14 cellular contexts compared by ENCODE assay signal in the genomic region with DNA sequence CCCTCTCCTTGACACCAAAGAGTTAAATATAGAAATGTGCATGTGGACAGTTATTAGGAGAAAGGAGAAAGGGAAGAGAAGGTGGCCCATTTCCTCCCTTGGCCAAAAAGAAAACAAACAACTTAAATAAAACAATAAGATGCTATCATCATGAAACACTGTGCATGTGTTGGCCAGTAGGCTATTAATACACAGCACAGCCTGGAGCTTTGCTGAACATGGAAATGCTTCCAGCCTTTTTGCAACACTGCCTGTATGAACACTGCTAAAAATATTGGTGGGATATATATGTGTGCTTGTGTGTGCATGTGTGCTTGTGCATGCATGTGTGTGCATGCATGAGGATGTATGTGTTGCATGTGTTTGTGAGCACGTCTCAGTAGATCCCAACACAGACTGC.
DNase-seq lines count a peak whose midpoint lies in the region; ATAC-seq, FAIRE-seq and TF ChIP-seq lines count a peak whose summit lies in the region.
"Had no signal": no experiment of that assay in that cellular context is flagged by ENCODE, and none has a peak within 500 bp of the region (broad histone marks: within the 10 kb centered on the region; RNA-seq: fewer than 3 reads in every experiment).

No MANE protein-coding gene starts in this region.

- H3K27ac Mint-ChIP-seq in GM23338 = no peak overlapping the region
- peak overlapping the region in 4 of 5 experiments; percentile 4 to 76 (median 44) for H3K27ac Mint-ChIP-seq in brain
- no peak overlapping the region for H3K27ac Mint-ChIP-seq in activated CD4-positive, alpha-beta memory T cell treated with anti-CD3 and anti-CD28 coated beads for 36 hours
- no peak overlapping the region for H3K27ac Mint-ChIP-seq in T-cell
- H3K27ac Mint-ChIP-seq: activated naive CD4-positive, alpha-beta T cell treated with anti-CD3 and anti-CD28 coated beads, Interleukin-2, amount 50 U/mL, for 24 hours had no signal

- H3K9me3 Mint-ChIP-seq in GM23338 (peaks cover 2% of the 10 kb centered on the region; the same call in 2 of the 3 replicates), brain (peaks cover 0 to 13% (median 2%) of the 10 kb centered on the region in 5 experiments), T-cell (peaks cover 0 to 8% (median 0%) of the 10 kb centered on the region in 3 donors)
- H3K9me3 Mint-ChIP-seq in activated CD4-positive, alpha-beta memory T cell treated with anti-CD3 and anti-CD28 coated beads for 36 hours = peaks cover 4% of the 10 kb centered on the region
- H3K9me3 Mint-ChIP-seq: activated naive CD4-positive, alpha-beta T cell treated with anti-CD3 and anti-CD28 coated beads, Interleukin-2, amount 50 U/mL, for 24 hours had no signal

- intact Hi-C loops in HepG2 (cut with micrococcal nuclease; ENCODE audit: unreplicated experiment) = no loop called here
- intact Hi-C loops in activated CD4-positive, alpha-beta memory T cell treated with anti-CD3 and anti-CD28 coated beads for 36 hours (cut with micrococcal nuclease) = loop anchor here (10.0 kb wide), 2 partner anchors 166 to 926 kb away; no protein-coding TSS in a partner anchor

- in situ Hi-C loops in HepG2 (cut with HindIII; ENCODE audit: extremely low pct_ligation_motif_present, low pct_unique_long_range_greater_than_20kb) = loop anchor here (25.0 kb wide), 1 partner anchor 923 kb away; no protein-coding TSS in a partner anchor

- H3K36me3 Mint-ChIP-seq in GM23338 (ENCODE audit: low read depth) (peaks cover 6% of the 10 kb centered on the region; the same call in 2 of the 3 replicates), brain (no peaks in the 10 kb centered on the region), T-cell (no peaks in the 10 kb centered on the region)
- no peaks in the 10 kb centered on the region for H3K36me3 Mint-ChIP-seq in activated CD4-positive, alpha-beta memory T cell treated with anti-CD3 and anti-CD28 coated beads for 36 hours

- H3F3A ChIP-seq in GM23338 (replicated peaks; ENCODE audit: low read depth) = 0 out of 2 replicates have a peak, but pooled peaks cover under 1% of the 10 kb centered on the region
- H3F3A ChIP-seq in SK-N-SH (replicated peaks; ENCODE audit: insufficient read depth) = no peaks in the 10 kb centered on the region

- CTCF ChIA-PET in HepG2 (lab: Yijun Ruan, JAX; ENCODE audit: low intra/inter-chr PET ratio, low total read pairs) (no interaction called here), SK-N-SH (lab: Yijun Ruan, JAX) (interaction anchor here (2.8 kb wide), 1 partner anchor 13 kb away, joined by 8 read pairs; no protein-coding TSS in a partner anchor), T-cell (lab: Charles Lee) (no interaction called here)
- CTCF ChIA-PET in activated CD4-positive, alpha-beta memory T cell treated with anti-CD3 and anti-CD28 coated beads for 36 hours (lab: Charles Lee) = interaction anchor here (1.0 kb wide), 1 partner anchor 12 kb away, joined by 5 read pairs; no protein-coding TSS in a partner anchor

- H2AFZ ChIP-seq in GM23338 (no peak overlapping the region), HepG2 (ENCODE audit: low read length) (no peak overlapping the region), SK-N-SH (ENCODE audit: low read depth) (no peak overlapping the region)

- no peak for ATAC-seq in GM23338
- no peak for ATAC-seq in HepG2
- ATAC-seq in T-cell (replicated peaks in 1 of 4) = no peak

- H3K27me3 Mint-ChIP-seq in GM23338 (ENCODE audit: insufficient read depth, low read depth, poor library complexity) (peaks cover 7% of the 10 kb centered on the region), brain (peaks cover 8% of the 10 kb centered on the region), T-cell (peaks cover 0 to 5% of the 10 kb centered on the region in 2 donors)
- H3K27me3 Mint-ChIP-seq in activated CD4-positive, alpha-beta memory T cell treated with anti-CD3 and anti-CD28 coated beads for 36 hours = no peaks in the 10 kb centered on the region
- H3K27me3 Mint-ChIP-seq: activated naive CD4-positive, alpha-beta T cell treated with anti-CD3 and anti-CD28 coated beads, Interleukin-2, amount 50 U/mL, for 24 hours had no signal

- H3K9me3 ChIP-seq in HepG2 (ENCODE audit: low read length) = peaks cover 20% of the 10 kb centered on the region
- H3K9me3 ChIP-seq in skeletal muscle tissue (ENCODE audit: control insufficient read depth in 3 of 3, low read length in 3 of 3) = peaks cover 0 to 6% (median 1%) of the 10 kb centered on the region in 3 donors
- H3K9me3 ChIP-seq in SK-N-SH = no peaks in the 10 kb centered on the region
- H3K9me3 ChIP-seq: uterus had no signal

- 7% methylated on average over 1 of the region's 1 CpG for WGBS in HepG2 (ENCODE audit: low lambda C conversion rate)
- 9% methylated on average over 1 of the region's 1 CpG for WGBS in SK-N-SH (ENCODE audit: low lambda C conversion rate)

- TF ChIP-seq RAD21 in HepG2 (CRISPR knock-in tag; IDR thresholded peaks at IDR 0.05) = no peak
- TF ChIP-seq RAD21 in SK-N-SH (IDR thresholded peaks at IDR 0.05; ENCODE audit: low read length) = no peak

- no peaks in the 10 kb centered on the region for H3K27me3 ChIP-seq in GM23338 (ENCODE audit: insufficient read depth)
- H3K27me3 ChIP-seq in HepG2 (ENCODE audit: control insufficient read depth in 1 of 2, insufficient read depth in 2 of 2, low read length in 2 of 2) = peaks cover 0 to under 1% of the 10 kb centered on the region in 2 experiments; a peak in 2 of 5 replicates
- no peaks in the 10 kb centered on the region for H3K27me3 ChIP-seq in skeletal muscle tissue (ENCODE audit: control insufficient read depth in 3 of 3, insufficient read depth in 3 of 3, low read length in 3 of 3)
- H3K27me3 ChIP-seq in SK-N-SH (ENCODE audit: insufficient read depth) = no peaks in the 10 kb centered on the region
- H3K27me3 ChIP-seq: uterus had no signal

- DNase-seq in GM23338 (ENCODE audit: low spot score) = no peak
- DNase-seq in HepG2 (ENCODE audit: low spot score) = no peak
- no peak for DNase-seq in activated CD4-positive, alpha-beta memory T cell treated with anti-CD3 and anti-CD28 coated beads for 36 hours
- DNase-seq in SK-N-SH = no peak
- no peak for DNase-seq in SHP77 treated with DMSO at 0.1 percent for 48 hours (lab: John Stamatoyannopoulos, UW)
- no peak for DNase-seq in T-cell
- DNase-seq: NCI-H1092; SHP77; stimulated activated naive CD4-positive, alpha-beta T cell; uterus had no signal

- H3K79me2 ChIP-seq in GM23338 (replicated peaks; ENCODE audit: insufficient read depth) (no peaks in the 10 kb centered on the region), HepG2 (ENCODE audit: insufficient read depth, low read length) (no peaks in the 10 kb centered on the region), SK-N-SH (ENCODE audit: insufficient read depth) (no peaks in the 10 kb centered on the region)

- H4K20me1 ChIP-seq in GM23338 (replicated peaks; ENCODE audit: insufficient read depth) (no peaks in the 10 kb centered on the region), HepG2 (ENCODE audit: insufficient read depth, low read length) (no peaks in the 10 kb centered on the region), SK-N-SH (ENCODE audit: insufficient read depth) (no peaks in the 10 kb centered on the region)

- no peak for FAIRE-seq in HepG2 (lab: Jason Lieb, UNC)

- H3K36me3 ChIP-seq in GM23338 (ENCODE audit: insufficient read depth) = no peaks in the 10 kb centered on the region
- H3K36me3 ChIP-seq in HepG2 (replicated peaks in 1 of 2; ENCODE audit: control insufficient read depth in 1 of 2, insufficient read depth in 2 of 2, low read length in 2 of 2) = no peaks in the 10 kb centered on the region
- no peaks in the 10 kb centered on the region for H3K36me3 ChIP-seq in skeletal muscle tissue (ENCODE audit: control insufficient read depth in 3 of 3, insufficient read depth in 3 of 3, low read length in 3 of 3)
- no peaks in the 10 kb centered on the region for H3K36me3 ChIP-seq in SK-N-SH (replicated peaks in 1 of 2; ENCODE audit: control insufficient read depth in 1 of 2, insufficient read depth in 2 of 2, low read length in 1 of 2)
- H3K36me3 ChIP-seq: uterus had no signal

- H3K4me3 ChIP-seq in GM23338 (no peak overlapping the region; the same call in 1 of the 2 replicates), HepG2 (replicated peaks in 1 of 3; ENCODE audit: insufficient read depth in 1 of 3, low read depth in 2 of 3, low read length in 3 of 3) (no peak overlapping the region), skeletal muscle tissue (ENCODE audit: low read length in 3 of 3) (no peak overlapping the region), SK-N-SH (ENCODE audit: low read depth in 2 of 2, low read length in 1 of 2) (no peak overlapping the region)
- H3K4me3 ChIP-seq: uterus had no signal

- TF ChIP-seq POLR2A in HepG2 (IDR thresholded peaks at IDR 0.05; ENCODE audit: insufficient read depth in 1 of 2, low read depth in 2 of 2, low read length in 2 of 2) = no peak

- POLR2A ChIA-PET in HepG2 (lab: Yijun Ruan, JAX) (no interaction called here), SK-N-SH (lab: Yijun Ruan, JAX) (no interaction called here), T-cell (lab: Charles Lee) (no interaction called here)
- POLR2A ChIA-PET in activated CD4-positive, alpha-beta memory T cell treated with anti-CD3 and anti-CD28 coated beads for 36 hours (lab: Charles Lee) = no interaction called here

- H3K4me2 ChIP-seq in GM23338 (peak overlapping the region; percentile 78), HepG2 (ENCODE audit: low read depth, low read length) (no peak overlapping the region; the same call in 1 of the 2 replicates), SK-N-SH (no peak overlapping the region)

- peaks cover 29% of the 10 kb centered on the region for H3K4me1 ChIP-seq in GM23338 (ENCODE audit: insufficient read depth)
- H3K4me1 ChIP-seq in HepG2 (ENCODE audit: insufficient read depth, low read length) = peaks cover 54% of the 10 kb centered on the region
- peaks cover 19 to 35% (median 26%) of the 10 kb centered on the region in 3 donors for H3K4me1 ChIP-seq in skeletal muscle tissue (ENCODE audit: control insufficient read depth in 3 of 3, insufficient read depth in 3 of 3, low read length in 3 of 3)
- H3K4me1 ChIP-seq in SK-N-SH (ENCODE audit: control insufficient read depth in 1 of 2, insufficient read depth in 2 of 2, low read depth in 1 of 2, low read length in 1 of 2) = no peaks in the 10 kb centered on the region; a peak in 2 of 4 replicates
- H3K4me1 ChIP-seq: uterus had no signal

- H3K4me1 Mint-ChIP-seq in GM23338 = peaks cover 32% of the 10 kb centered on the region
- H3K4me1 Mint-ChIP-seq in brain = peaks cover 41% of the 10 kb centered on the region
- H3K4me1 Mint-ChIP-seq in activated CD4-positive, alpha-beta memory T cell treated with anti-CD3 and anti-CD28 coated beads for 36 hours (ENCODE audit: low read depth) = peaks cover 23% of the 10 kb centered on the region
- H3K4me1 Mint-ChIP-seq in T-cell = peaks cover 10 to 28% (median 24%) of the 10 kb centered on the region in 3 donors

- TF ChIP-seq EP300 in HepG2 (IDR thresholded peaks at IDR 0.05; ENCODE audit: low read depth in 2 of 2, low read length in 2 of 2) (no peak), HepG2 (CRISPR knock-in tag; IDR thresholded peaks at IDR 0.05; ENCODE audit: borderline replicate concordance) (no peak), SK-N-SH (IDR thresholded peaks at IDR 0.05; ENCODE audit: borderline replicate concordance in 1 of 2, low read depth in 1 of 2, low read length in 1 of 2) (no peak)

- H3K27ac ChIP-seq in GM23338 (ENCODE audit: low read depth) (no peak overlapping the region), HepG2 (ENCODE audit: extremely low read length, insufficient read depth, low read length) (no peak overlapping the region), skeletal muscle tissue (ENCODE audit: low read depth, low read length) (peak overlapping the region; percentile 77), SK-N-SH (ENCODE audit: low read depth in 2 of 2, low read length in 1 of 2) (no peak overlapping the region)

- no peak for TF ChIP-seq CTCF in GM23338 (conservative IDR thresholded peaks at IDR 0.05; ENCODE audit: low read depth in 2 of 2)
- TF ChIP-seq CTCF in brain (conservative IDR thresholded peaks at IDR 0.05) = no peak
- TF ChIP-seq CTCF in HepG2 (CRISPR knock-in tag; IDR thresholded peaks at IDR 0.05) = no peak
- no peak for TF ChIP-seq CTCF in SK-N-SH (IDR thresholded peaks at IDR 0.05)

- H3K4me3 Mint-ChIP-seq in GM23338 = no peak overlapping the region
- no peak overlapping the region for H3K4me3 Mint-ChIP-seq in brain
- no peak overlapping the region for H3K4me3 Mint-ChIP-seq in activated CD4-positive, alpha-beta memory T cell treated with anti-CD3 and anti-CD28 coated beads for 36 hours
- no peak overlapping the region for H3K4me3 Mint-ChIP-seq in T-cell
- H3K4me3 Mint-ChIP-seq: activated naive CD4-positive, alpha-beta T cell treated with anti-CD3 and anti-CD28 coated beads, Interleukin-2, amount 50 U/mL, for 24 hours; T-helper 2 cell treated with Interferon-gamma antibody and Interleukin-4, amounts not matched to agents 5 μg/mL and 100 μg/mL, for 36 hours had no signal

- BruUV-seq in HepG2 (replicated peaks; lab: Mats Ljungman, UMichigan) = no TSS peak

- H3K9me2 ChIP-seq in GM23338 (ENCODE audit: insufficient read depth) (peaks cover 10% of the 10 kb centered on the region), SK-N-SH (no peaks in the 10 kb centered on the region)

- H3K9ac ChIP-seq in HepG2 (ENCODE audit: insufficient read depth, low read depth, low read length) (no peak overlapping the region), skeletal muscle tissue (ENCODE audit: low read depth in 1 of 3, low read length in 3 of 3) (peak overlapping the region in 2 of 3 donors; percentile 15 to 51), SK-N-SH (no peak overlapping the region)

Comparison
In these comparisons a context has a peak if more than half of its experiments do, and no peak if none do; other contexts are left out.
1. H3K27ac Mint-ChIP-seq: peak in brain (4 of 5); none in GM23338 (single experiment), activated CD4-positive, alpha-beta memory T cell treated with anti-CD3 and anti-CD28 coated beads for 36 hours (single experiment) and T-cell (0 of 2).
2. H3K9ac ChIP-seq: peak in skeletal muscle tissue (2 of 3); none in HepG2 (single experiment) and SK-N-SH (single experiment).
3. CTCF ChIA-PET loops: an anchor here in activated CD4-positive, alpha-beta memory T cell treated with anti-CD3 and anti-CD28 coated beads for 36 hours (1.0 kb wide) and SK-N-SH (2.8 kb wide); none called in HepG2 and T-cell.